1 cellular context compared by ENCODE assay signal in genomic region chr5:96228449-96228848, GRCh38.
TF ChIP-seq lines count a peak whose summit lies in the region.

No MANE protein-coding gene starts in this region.

TF ChIP-seq in A549, 52 proteins besides CTCF, POLR2A, EP300 and RAD21 (continued from another document):
- no peak for TF ChIP-seq FOSL2 (IDR thresholded peaks at IDR 0.05)
- TF ChIP-seq FOSL2 (CRISPR knock-in tag; IDR thresholded peaks at IDR 0.05) = peak; percentile 33; the same call in 1 of the 2 replicates
- TF ChIP-seq SMC3 (IDR thresholded peaks at IDR 0.05) = no peak
- TF ChIP-seq HEYL (CRISPR knock-in tag; IDR thresholded peaks at IDR 0.05) = no peak
- TF ChIP-seq ZSCAN20 (CRISPR knock-in tag; IDR thresholded peaks at IDR 0.05) = no peak
